9 cellular contexts compared by ENCODE assay signal in the genomic region with DNA sequence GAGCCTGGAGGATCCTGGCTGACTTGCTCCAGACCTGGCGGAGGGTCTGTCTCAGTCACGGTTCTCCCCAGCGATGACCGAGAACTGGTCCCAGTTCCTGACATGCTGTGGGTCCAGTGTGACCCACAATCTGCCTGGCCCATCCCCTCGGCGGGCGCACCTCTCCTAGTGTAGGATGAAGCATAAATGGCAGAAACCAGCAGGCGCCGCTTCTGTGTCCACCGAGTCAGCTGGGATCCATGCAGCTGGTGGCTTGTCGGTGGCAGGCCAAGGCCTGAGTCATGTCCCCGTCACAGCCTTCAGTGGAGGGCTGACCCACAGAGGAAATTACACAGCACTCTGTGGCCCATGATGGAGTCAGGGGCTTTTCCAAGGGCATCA. TPM values are rescaled to one million over a fixed set of nuclear protein-coding genes. Genes with fewer than 3 reads are reported as not detected.
DNase-seq lines count a peak whose midpoint lies in the region; ATAC-seq, FAIRE-seq and TF ChIP-seq lines count a peak whose summit lies in the region.
"Had no signal": no experiment of that assay in that cellular context is flagged by ENCODE, and none has a peak within 500 bp of the region (broad histone marks: within the 10 kb centered on the region; RNA-seq: fewer than 3 reads in every experiment).

No MANE protein-coding gene starts in this region.

- no peaks in the 10 kb centered on the region; the same call in 2 of the 3 replicates for H3K9me3 Mint-ChIP-seq in GM23338

- no peaks in the 10 kb centered on the region for H4K20me1 ChIP-seq in BLaER1 treated with 17β-estradiol and CSF1 and Interleukin-3, amounts not matched to agents 10 nM and 100 nM
- no peaks in the 10 kb centered on the region for H4K20me1 ChIP-seq in GM23338 (replicated peaks; ENCODE audit: insufficient read depth)

- no peaks in the 10 kb centered on the region for H3K9me2 ChIP-seq in GM23338 (ENCODE audit: insufficient read depth)

- peaks cover 24% of the 10 kb centered on the region for H3K4me1 Mint-ChIP-seq in GM23338

- H3K4me2 ChIP-seq in BLaER1 treated with 17β-estradiol and CSF1 and Interleukin-3, amounts not matched to agents 10 nM and 100 nM, result peak overlapping the region; percentile 76 to 93 (median 83)
- H3K4me2 ChIP-seq in parathyroid adenoma (ENCODE audit: low read length) (no peak overlapping the region), GM23338 (no peak overlapping the region)

- H3K4me3 Mint-ChIP-seq in GM23338, result no peak overlapping the region

- H3K9ac ChIP-seq in BLaER1 treated with 17β-estradiol and CSF1 and Interleukin-3, amounts not matched to agents 10 nM and 100 nM, result peak overlapping the region in 7 of 11 experiments; percentile 2 to 82 (median 64); a peak in 12 of 22 replicates
- no peak overlapping the region for H3K9ac ChIP-seq in parathyroid adenoma

- H3K4me1 ChIP-seq in BLaER1 treated with 17β-estradiol and CSF1 and Interleukin-3, amounts not matched to agents 10 nM and 100 nM, result peaks cover 50 to 90% (median 58%) of the 10 kb centered on the region in 10 experiments
- H3K4me1 ChIP-seq in parathyroid adenoma, result no peaks in the 10 kb centered on the region
- H3K4me1 ChIP-seq in GM23338 (ENCODE audit: insufficient read depth), result peaks cover 10% of the 10 kb centered on the region

- H3K36me3 Mint-ChIP-seq in GM23338 (ENCODE audit: low read depth), result no peaks in the 10 kb centered on the region; the same call in 2 of the 3 replicates

- H3K27ac Mint-ChIP-seq in GM23338, result no peak overlapping the region

- H3K27me3 Mint-ChIP-seq in GM23338 (ENCODE audit: insufficient read depth, low read depth, poor library complexity), result peaks cover 6% of the 10 kb centered on the region

- DNase-seq in RCC 7860 (ENCODE audit: low spot score), result peak; percentile 76
- DNase-seq in erythroblast (lab: John Stamatoyannopoulos, UW), result peak; percentile 41 to 68
- no peak for DNase-seq in GM23338 (ENCODE audit: low spot score)
- no peak for DNase-seq in inferior parietal cortex (ENCODE audit: extremely low spot score)
- no peak for DNase-seq in SIG-M5 (lab: John Stamatoyannopoulos, UW)

- H3F3A ChIP-seq in GM23338 (replicated peaks; ENCODE audit: low read depth), result no peaks in the 10 kb centered on the region

- no peak for TF ChIP-seq CTCF in parathyroid adenoma (IDR thresholded peaks at IDR 0.05)
- TF ChIP-seq CTCF in GM23338 (conservative IDR thresholded peaks at IDR 0.05; ENCODE audit: low read depth in 2 of 2), result no peak

- peaks cover 3 to 10% (median 5%) of the 10 kb centered on the region in 11 experiments; a peak in 19 of 22 replicates for H3K9me3 ChIP-seq in BLaER1 treated with 17β-estradiol and CSF1 and Interleukin-3, amounts not matched to agents 10 nM and 100 nM (replicated peaks in 1 of 11)
- no peaks in the 10 kb centered on the region for H3K9me3 ChIP-seq in parathyroid adenoma (ENCODE audit: control insufficient read depth, low read length)

- no peak for FAIRE-seq in RCC 7860 (lab: Jason Lieb, UNC)
- FAIRE-seq: TTC549 had no signal

- H2AFZ ChIP-seq in parathyroid adenoma, result no peak overlapping the region
- H2AFZ ChIP-seq in GM23338, result no peak overlapping the region

- no peaks in the 10 kb centered on the region for H3K27me3 ChIP-seq in BLaER1 treated with 17β-estradiol and CSF1 and Interleukin-3, amounts not matched to agents 10 nM and 100 nM
- H3K27me3 ChIP-seq in parathyroid adenoma (ENCODE audit: control insufficient read depth, insufficient read depth, low read length), result no peaks in the 10 kb centered on the region
- H3K27me3 ChIP-seq in GM23338 (ENCODE audit: insufficient read depth), result no peaks in the 10 kb centered on the region

- no peak for TF ChIP-seq POLR2A in erythroblast (IDR thresholded peaks at IDR 0.05; ENCODE audit: low read length)

- no peak overlapping the region; a peak in 1 of 20 replicates for H3K4me3 ChIP-seq in BLaER1 treated with 17β-estradiol and CSF1 and Interleukin-3, amounts not matched to agents 10 nM and 100 nM
- H3K4me3 ChIP-seq in parathyroid adenoma (ENCODE audit: low read depth, low read length) (no peak overlapping the region), GM23338 (no peak overlapping the region)

- no peak for ATAC-seq in GM23338
- no peak for ATAC-seq in HG02852 (IDR thresholded peaks at IDR 0.05; ENCODE audit: unreplicated experiment)

- H3K36me3 ChIP-seq in BLaER1 treated with 17β-estradiol and CSF1 and Interleukin-3, amounts not matched to agents 10 nM and 100 nM, result no peaks in the 10 kb centered on the region
- no peaks in the 10 kb centered on the region for H3K36me3 ChIP-seq in parathyroid adenoma (ENCODE audit: control insufficient read depth, insufficient read depth, low read length)
- no peaks in the 10 kb centered on the region for H3K36me3 ChIP-seq in GM23338 (ENCODE audit: insufficient read depth)

- H3K27ac ChIP-seq in BLaER1 treated with 17β-estradiol and CSF1 and Interleukin-3, amounts not matched to agents 10 nM and 100 nM, result peak overlapping the region; percentile 65 to 95 (median 79)
- peak overlapping the region; percentile 5 for H3K27ac ChIP-seq in parathyroid adenoma
- no peak overlapping the region for H3K27ac ChIP-seq in GM23338 (ENCODE audit: low read depth)

- H3K79me2 ChIP-seq in parathyroid adenoma (no peaks in the 10 kb centered on the region), GM23338 (replicated peaks; ENCODE audit: insufficient read depth) (no peaks in the 10 kb centered on the region)

TF ChIP-seq in GM23338, 12 proteins besides CTCF, POLR2A, EP300 and RAD21 (continues in another document):
- TF ChIP-seq EZH2phosphoT487 (IDR thresholded peaks at IDR 0.05; ENCODE audit: unreplicated experiment), result no peak
- no peak for TF ChIP-seq ZNF331 (CRISPR knock-in tag; IDR thresholded peaks at IDR 0.05; ENCODE audit: low read depth)
- TF ChIP-seq CREB1 (CRISPR knock-in tag; IDR thresholded peaks at IDR 0.05; ENCODE audit: low read depth), result no peak
- no peak for TF ChIP-seq EZH2 (IDR thresholded peaks at IDR 0.05; ENCODE audit: low read depth, unreplicated experiment)
- no peak for TF ChIP-seq POLR2AphosphoS5 (IDR thresholded peaks at IDR 0.05; ENCODE audit: low read depth)
- no peak for TF ChIP-seq NANOG (IDR thresholded peaks at IDR 0.05; ENCODE audit: borderline replicate concordance)
- TF ChIP-seq, protein P1, sequence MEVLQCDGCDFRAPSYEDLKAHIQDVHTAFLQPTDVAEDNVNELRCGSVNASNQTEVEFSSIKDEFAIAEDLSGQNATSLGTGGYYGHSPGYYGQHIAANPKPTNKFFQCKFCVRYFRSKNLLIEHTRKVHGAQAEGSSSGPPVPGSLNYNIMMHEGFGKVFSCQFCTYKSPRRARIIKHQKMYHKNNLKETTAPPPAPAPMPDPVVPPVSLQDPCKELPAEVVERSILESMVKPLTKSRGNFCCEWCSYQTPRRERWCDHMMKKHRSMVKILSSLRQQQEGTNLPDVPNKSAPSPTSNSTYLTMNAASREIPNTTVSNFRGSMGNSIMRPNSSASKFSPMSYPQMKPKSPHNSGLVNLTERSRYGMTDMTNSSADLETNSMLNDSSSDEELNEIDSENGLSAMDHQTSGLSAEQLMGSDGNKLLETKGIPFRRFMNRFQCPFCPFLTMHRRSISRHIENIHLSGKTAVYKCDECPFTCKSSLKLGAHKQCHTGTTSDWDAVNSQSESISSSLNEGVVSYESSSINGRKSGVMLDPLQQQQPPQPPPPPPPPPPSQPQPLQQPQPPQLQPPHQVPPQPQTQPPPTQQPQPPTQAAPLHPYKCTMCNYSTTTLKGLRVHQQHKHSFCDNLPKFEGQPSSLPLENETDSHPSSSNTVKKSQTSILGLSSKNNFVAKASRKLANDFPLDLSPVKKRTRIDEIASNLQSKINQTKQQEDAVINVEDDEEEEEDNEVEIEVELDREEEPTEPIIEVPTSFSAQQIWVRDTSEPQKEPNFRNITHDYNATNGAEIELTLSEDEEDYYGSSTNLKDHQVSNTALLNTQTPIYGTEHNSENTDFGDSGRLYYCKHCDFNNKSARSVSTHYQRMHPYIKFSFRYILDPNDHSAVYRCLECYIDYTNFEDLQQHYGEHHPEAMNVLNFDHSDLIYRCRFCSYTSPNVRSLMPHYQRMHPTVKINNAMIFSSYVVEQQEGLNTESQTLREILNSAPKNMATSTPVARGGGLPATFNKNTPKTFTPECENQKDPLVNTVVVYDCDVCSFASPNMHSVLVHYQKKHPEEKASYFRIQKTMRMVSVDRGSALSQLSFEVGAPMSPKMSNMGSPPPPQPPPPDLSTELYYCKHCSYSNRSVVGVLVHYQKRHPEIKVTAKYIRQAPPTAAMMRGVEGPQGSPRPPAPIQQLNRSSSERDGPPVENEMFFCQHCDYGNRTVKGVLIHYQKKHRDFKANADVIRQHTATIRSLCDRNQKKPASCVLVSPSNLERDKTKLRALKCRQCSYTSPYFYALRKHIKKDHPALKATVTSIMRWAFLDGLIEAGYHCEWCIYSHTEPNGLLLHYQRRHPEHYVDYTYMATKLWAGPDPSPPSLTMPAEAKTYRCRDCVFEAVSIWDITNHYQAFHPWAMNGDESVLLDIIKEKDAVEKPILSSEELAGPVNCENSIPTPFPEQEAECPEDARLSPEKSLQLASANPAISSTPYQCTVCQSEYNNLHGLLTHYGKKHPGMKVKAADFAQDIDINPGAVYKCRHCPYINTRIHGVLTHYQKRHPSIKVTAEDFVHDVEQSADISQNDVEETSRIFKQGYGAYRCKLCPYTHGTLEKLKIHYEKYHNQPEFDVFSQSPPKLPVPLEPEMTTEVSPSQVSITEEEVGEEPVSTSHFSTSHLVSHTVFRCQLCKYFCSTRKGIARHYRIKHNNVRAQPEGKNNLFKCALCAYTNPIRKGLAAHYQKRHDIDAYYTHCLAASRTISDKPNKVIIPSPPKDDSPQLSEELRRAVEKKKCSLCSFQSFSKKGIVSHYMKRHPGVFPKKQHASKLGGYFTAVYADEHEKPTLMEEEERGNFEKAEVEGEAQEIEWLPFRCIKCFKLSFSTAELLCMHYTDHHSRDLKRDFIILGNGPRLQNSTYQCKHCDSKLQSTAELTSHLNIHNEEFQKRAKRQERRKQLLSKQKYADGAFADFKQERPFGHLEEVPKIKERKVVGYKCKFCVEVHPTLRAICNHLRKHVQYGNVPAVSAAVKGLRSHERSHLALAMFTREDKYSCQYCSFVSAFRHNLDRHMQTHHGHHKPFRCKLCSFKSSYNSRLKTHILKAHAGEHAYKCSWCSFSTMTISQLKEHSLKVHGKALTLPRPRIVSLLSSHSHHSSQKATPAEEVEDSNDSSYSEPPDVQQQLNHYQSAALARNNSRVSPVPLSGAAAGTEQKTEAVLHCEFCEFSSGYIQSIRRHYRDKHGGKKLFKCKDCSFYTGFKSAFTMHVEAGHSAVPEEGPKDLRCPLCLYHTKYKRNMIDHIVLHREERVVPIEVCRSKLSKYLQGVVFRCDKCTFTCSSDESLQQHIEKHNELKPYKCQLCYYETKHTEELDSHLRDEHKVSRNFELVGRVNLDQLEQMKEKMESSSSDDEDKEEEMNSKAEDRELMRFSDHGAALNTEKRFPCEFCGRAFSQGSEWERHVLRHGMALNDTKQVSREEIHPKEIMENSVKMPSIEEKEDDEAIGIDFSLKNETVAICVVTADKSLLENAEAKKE (CRISPR knock-in tag; IDR thresholded peaks at IDR 0.05), result no peak
- TF ChIP-seq ZNF114 (CRISPR knock-in tag; IDR thresholded peaks at IDR 0.05), result no peak
- TF ChIP-seq JUNB (IDR thresholded peaks at IDR 0.05; ENCODE audit: unreplicated experiment), result no peak
- TF ChIP-seq STAT1 (IDR thresholded peaks at IDR 0.05; ENCODE audit: unreplicated experiment), result no peak

RNA-seq across cellular contexts. Expression of gene NFKBIA, which starts 38.5 kb away (rescaled TPM):
- total RNA-seq in GM23338 (2014; rRNA removed; shearing (Covaris generic)), result 25.7 and 41.3 TPM in 2 replicates
- 33.4 and 33.7 TPM in 2 replicates for polyA plus RNA-seq in GM23338 (2016; fragmentation: Nextera tagmentation; extraction: Ambion mirVana)

Comparison
In these comparisons a context has a peak if more than half of its experiments do, and no peak if none do; other contexts are left out.
1. H3K4me2 ChIP-seq: peak in BLaER1 treated with 17β-estradiol and CSF1 and Interleukin-3, amounts not matched to agents 10 nM and 100 nM (11 of 11); none in parathyroid adenoma (single experiment) and GM23338 (single experiment).
2. DNase-seq: peak in RCC 7860 (single experiment) and erythroblast (2 of 2); none in GM23338 (single experiment), inferior parietal cortex (single experiment) and SIG-M5 (single experiment).